Comparison of ENCODE assay signal across 1 cellular context in genomic region chr18:62399781-62400308, GRCh38.
TF ChIP-seq lines count a peak whose summit lies in the region.

No MANE protein-coding gene starts in this region.

TF ChIP-seq in HepG2, 621 proteins besides CTCF, POLR2A, EP300 and RAD21 (continued from another document):
- TF ChIP-seq ZNF574 (CRISPR knock-in tag; IDR thresholded peaks at IDR 0.05) (peak; percentile 50; the same call in 1 of the 2 replicates), ELF1 (CRISPR knock-in tag; IDR thresholded peaks at IDR 0.05) (peak; percentile 76), MED1 (CRISPR knock-in tag; IDR thresholded peaks at IDR 0.05) (peak; percentile 52), ZNF775 (CRISPR knock-in tag; IDR thresholded peaks at IDR 0.05; ENCODE audit: borderline replicate concordance) (peak; percentile 96), ZBTB3 (CRISPR knock-in tag; IDR thresholded peaks at IDR 0.05; ENCODE audit: borderline replicate concordance, low read depth) (no peak), ZNF792 (CRISPR knock-in tag; IDR thresholded peaks at IDR 0.05) (peak; percentile 41; the same call in 1 of the 2 replicates), SMC3 (IDR thresholded peaks at IDR 0.05; ENCODE audit: low read length) (peak; percentile 74)
